In genomic region chr11:118872403-118872821, GRCh38 we compare ENCODE assay signal across 13 cellular contexts. TPM values are rescaled to one million over a fixed set of nuclear protein-coding genes. Genes with fewer than 3 reads are reported as not detected.
DNase-seq lines count a peak whose midpoint lies in the region; ATAC-seq and TF ChIP-seq lines count a peak whose summit lies in the region.
"Had no signal": no experiment of that assay in that cellular context is flagged by ENCODE, and none has a peak within 500 bp of the region (broad histone marks: within the 10 kb centered on the region; RNA-seq: fewer than 3 reads in every experiment).

No MANE protein-coding gene starts in this region.

- peak in 2 of 3 donors; percentile 82 for DNase-seq in Peyer's patch
- peak; percentile 90 for DNase-seq in activated effector memory CD4-positive, alpha-beta T cell treated with anti-CD3 and anti-CD28 coated beads, Interleukin-2, amount 50 U/mL, for 16 hours
- peak; percentile 86 for DNase-seq in spleen
- no peak for DNase-seq in AG08396 (ENCODE audit: low spot score)
- DNase-seq in A673 (ENCODE audit: low spot score), result no peak
- DNase-seq in right cardiac atrium, result no peak
- no peak for DNase-seq in NCI-H187 (lab: John Stamatoyannopoulos, UW)
- DNase-seq: amniotic stem cell, esophagus squamous epithelium, NCI-H2081, retina had no signal

- ATAC-seq in GM18867 (IDR thresholded peaks at IDR 0.05; ENCODE audit: unreplicated experiment) (peak; percentile 57), right cardiac atrium (no peak)

- H3K27me3 ChIP-seq in Peyer's patch (no peaks in the 10 kb centered on the region), spleen (replicated peaks in 1 of 7) (no peaks in the 10 kb centered on the region), A673 (replicated peaks; ENCODE audit: insufficient read depth, low read depth, low read length, poor library complexity) (no peaks in the 10 kb centered on the region), right cardiac atrium (ENCODE audit: control insufficient read depth, insufficient read depth) (no peaks in the 10 kb centered on the region)
- H3K27me3 ChIP-seq: esophagus squamous epithelium had no signal

- TF ChIP-seq POLR2A in Peyer's patch (IDR thresholded peaks at IDR 0.05) (no peak), spleen (IDR thresholded peaks at IDR 0.05) (no peak)

- H3K36me3 ChIP-seq in Peyer's patch (no peaks in the 10 kb centered on the region), spleen (no peaks in the 10 kb centered on the region), A673 (ENCODE audit: insufficient read depth, low read length, poor library complexity, severe bottlenecking) (no peaks in the 10 kb centered on the region)
- H3K36me3 ChIP-seq: esophagus squamous epithelium had no signal

- intact Hi-C loops in spleen (cut with DNase I; ENCODE audit: low total_unique reads) (no loop called here), A673 (cut with micrococcal nuclease; ENCODE audit: unreplicated experiment) (no loop called here), right cardiac atrium (cut with DNase I) (no loop called here)

- peak overlapping the region in 2 of 4 donors; percentile 33 to 69 for H3K27ac ChIP-seq in Peyer's patch
- peak overlapping the region in 7 of 8 donors; percentile 22 to 73 (median 51) for H3K27ac ChIP-seq in spleen
- H3K27ac ChIP-seq in A673 (ENCODE audit: low read depth, low read length, poor library complexity, severe bottlenecking), result no peak overlapping the region
- no peak overlapping the region for H3K27ac ChIP-seq in right cardiac atrium (ENCODE audit: low read length)
- H3K27ac ChIP-seq: esophagus squamous epithelium, HL-60 had no signal

- CTCF ChIA-PET in A673 (lab: Charles Lee), result no interaction called here

- BruUV-seq in A673 (replicated peaks; lab: Mats Ljungman, UMichigan), result no TSS peak

- TF ChIP-seq CTCF in Peyer's patch (IDR thresholded peaks at IDR 0.05), result no peak
- TF ChIP-seq CTCF in spleen (IDR thresholded peaks at IDR 0.05 in 8 of 11, conservative IDR thresholded peaks at IDR 0.05 in 3 of 11), result no peak
- TF ChIP-seq CTCF in A673 (conservative IDR thresholded peaks at IDR 0.05; ENCODE audit: low read depth, low read length), result no peak

- 50 to 68% (median 60%) methylated on average over 17 of the region's 17 CpGs for WGBS in spleen, 5 donors
- WGBS in right cardiac atrium, result 80% methylated on average over 17 of the region's 17 CpGs

- H3K4me3 ChIP-seq in Peyer's patch, result no peak overlapping the region
- peak overlapping the region in 1 of 8 donors; percentile 34 for H3K4me3 ChIP-seq in spleen
- H3K4me3 ChIP-seq in A673 (ENCODE audit: low read depth, low read length, poor library complexity, severe bottlenecking), result no peak overlapping the region
- no peak overlapping the region for H3K4me3 ChIP-seq in right cardiac atrium (ENCODE audit: low read length)
- H3K4me3 ChIP-seq: esophagus squamous epithelium had no signal

- no peaks in the 10 kb centered on the region for H3K9me3 ChIP-seq in Peyer's patch
- H3K9me3 ChIP-seq in spleen, result no peaks in the 10 kb centered on the region
- H3K9me3 ChIP-seq in A673 (ENCODE audit: low read depth, low read length, poor library complexity, severe bottlenecking), result no peaks in the 10 kb centered on the region
- H3K9me3 ChIP-seq in right cardiac atrium (ENCODE audit: control insufficient read depth, low read length), result no peaks in the 10 kb centered on the region
- H3K9me3 ChIP-seq: esophagus squamous epithelium had no signal

- peaks cover 0 to 27% (median 18%) of the 10 kb centered on the region in 4 donors for H3K4me1 ChIP-seq in Peyer's patch
- H3K4me1 ChIP-seq in spleen, result peaks cover 34 to 89% (median 64%) of the 10 kb centered on the region in 6 donors
- H3K4me1 ChIP-seq in A673 (ENCODE audit: insufficient read depth, low read length, poor library complexity, severe bottlenecking), result no peaks in the 10 kb centered on the region
- no peaks in the 10 kb centered on the region for H3K4me1 ChIP-seq in right cardiac atrium (ENCODE audit: control insufficient read depth, insufficient read depth, low read length)

- POLR2A ChIA-PET in A673 (lab: Charles Lee; ENCODE audit: low non-redundant PET), result no interaction called here

RNA-seq across cellular contexts. Expression of gene CXCR5, which starts 11.3 kb away (rescaled TPM):
- total RNA-seq in Peyer's patch (1 to 10 TPM in 2 of 4 donors, under 1 TPM in 1, not detected in 1; 0.66 to 7.4 (median 1.1) TPM), spleen (10 to 100 TPM; 25.0 to 66.6 (median 33.2) TPM), A673 (2021) (not detected in 2 replicates), right cardiac atrium (not detected)
- polyA plus RNA-seq in spleen (10 to 100 TPM; 35.4 to 50.7 (median 39.6) TPM), right cardiac atrium (0.34 TPM)

RNA-seq across cellular contexts. Expression of gene BCL9L, which starts 53.3 kb away (rescaled TPM):
- 10 to 100 TPM; 26.4 to 51.3 (median 34.1) TPM for total RNA-seq in Peyer's patch
- total RNA-seq in spleen, result 10 to 100 TPM; 19.8 to 58.0 (median 39.0) TPM
- 10 to 100 TPM in 1 of 3 donors, 1 to 10 TPM in 2; 2.5 to 14.2 (median 2.6) TPM for polyA plus RNA-seq in spleen
- 49.9 and 64.0 TPM in 2 replicates for total RNA-seq in A673 (2021)
- total RNA-seq in right cardiac atrium, result 10 to 100 TPM; 44.0 to 76.7 (median 54.6) TPM
- polyA plus RNA-seq in right cardiac atrium, result 29.9 TPM

Comparison
In these comparisons a context has a peak if more than half of its experiments do, and no peak if none do; other contexts are left out.
1. DNase-seq: peak in Peyer's patch (2 of 3), activated effector memory CD4-positive, alpha-beta T cell treated with anti-CD3 and anti-CD28 coated beads, Interleukin-2, amount 50 U/mL, for 16 hours (single experiment) and spleen (single experiment); none in AG08396 (single experiment), A673 (single experiment), right cardiac atrium (0 of 3) and NCI-H187 (0 of 2).
2. H3K27ac ChIP-seq: peak in spleen (7 of 8); none in A673 (single experiment) and right cardiac atrium (single experiment).